ENCODE assay signal across 8 cellular contexts in genomic region chr3:49719214-49719884, GRCh38. TPM values are rescaled to one million over a fixed set of nuclear protein-coding genes. Genes with fewer than 3 reads are reported as not detected.
DNase-seq lines count a peak whose midpoint lies in the region; ATAC-seq and TF ChIP-seq lines count a peak whose summit lies in the region.

A gene with protein sequence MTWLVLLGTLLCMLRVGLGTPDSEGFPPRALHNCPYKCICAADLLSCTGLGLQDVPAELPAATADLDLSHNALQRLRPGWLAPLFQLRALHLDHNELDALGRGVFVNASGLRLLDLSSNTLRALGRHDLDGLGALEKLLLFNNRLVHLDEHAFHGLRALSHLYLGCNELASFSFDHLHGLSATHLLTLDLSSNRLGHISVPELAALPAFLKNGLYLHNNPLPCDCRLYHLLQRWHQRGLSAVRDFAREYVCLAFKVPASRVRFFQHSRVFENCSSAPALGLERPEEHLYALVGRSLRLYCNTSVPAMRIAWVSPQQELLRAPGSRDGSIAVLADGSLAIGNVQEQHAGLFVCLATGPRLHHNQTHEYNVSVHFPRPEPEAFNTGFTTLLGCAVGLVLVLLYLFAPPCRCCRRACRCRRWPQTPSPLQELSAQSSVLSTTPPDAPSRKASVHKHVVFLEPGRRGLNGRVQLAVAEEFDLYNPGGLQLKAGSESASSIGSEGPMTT (minus strand): TSS chr3:49719684. CDS start chr3:49719465, 219 bp downstream.

- peak within 1 kb of the TSS; percentile 69 for H3K27ac Mint-ChIP-seq in stimulated activated naive CD8-positive, alpha-beta T cell treated with anti-CD3 and anti-CD28 coated beads, Interleukin-15, Interleukin-2, amounts not matched to agents 100 ng/mL and 50 ng/mL, for 24 hours

- peak; percentile 90 for TF ChIP-seq POLR2A in Raji (IDR thresholded peaks at IDR 0.05; ENCODE audit: insufficient read depth, low read depth, low read length)

- H3K9me3 ChIP-seq in neural cell (ENCODE audit: low read length): no peaks in the 10 kb centered on the region

- peaks cover 17% of the 10 kb centered on the region for H3K36me3 Mint-ChIP-seq in stimulated activated naive CD8-positive, alpha-beta T cell treated with anti-CD3 and anti-CD28 coated beads, Interleukin-15, Interleukin-2, amounts not matched to agents 100 ng/mL and 50 ng/mL, for 24 hours (ENCODE audit: low read depth)

- peak within 1 kb of the TSS; percentile 30 for H3K9ac ChIP-seq in neural cell (ENCODE audit: low read length)

- H3K4me1 Mint-ChIP-seq in stimulated activated naive CD8-positive, alpha-beta T cell treated with anti-CD3 and anti-CD28 coated beads, Interleukin-15, Interleukin-2, amounts not matched to agents 100 ng/mL and 50 ng/mL, for 24 hours (ENCODE audit: low read depth): peaks cover 40% of the 10 kb centered on the region

- no peaks in the 10 kb centered on the region for H3K9me2 ChIP-seq in neural cell (ENCODE audit: insufficient read depth, low read length)

- H3F3A ChIP-seq in neural cell (ENCODE audit: insufficient read depth, low read length, poor library complexity, severe bottlenecking): no peaks in the 10 kb centered on the region

- TF ChIP-seq CTCF in foreskin keratinocyte (conservative IDR thresholded peaks at IDR 0.05) (peak; percentile 59), neural cell (IDR thresholded peaks at IDR 0.05; ENCODE audit: poor library complexity, severe bottlenecking) (peak; percentile 95)

- TF ChIP-seq RAD21 in Ishikawa (IDR thresholded peaks at IDR 0.05; ENCODE audit: low read depth): peak; percentile 24; the same call in 1 of the 2 replicates
- TF ChIP-seq RAD21 in neural cell (conservative IDR thresholded peaks at IDR 0.05): peak; percentile 55

- in situ Hi-C loops in Caki2 (cut with HindIII; ENCODE audit: low pct_unique_long_range_greater_than_20kb, low sequenced_read_pairs): no loop called here

- no peaks in the 10 kb centered on the region for H4K20me1 ChIP-seq in neural cell (ENCODE audit: insufficient read depth)

- peak within 1 kb of the TSS; percentile 72 for H3K4me3 ChIP-seq in neural cell (ENCODE audit: low read length)

- H3K27me3 Mint-ChIP-seq in stimulated activated naive CD8-positive, alpha-beta T cell treated with anti-CD3 and anti-CD28 coated beads, Interleukin-15, Interleukin-2, amounts not matched to agents 100 ng/mL and 50 ng/mL, for 24 hours: no peaks in the 10 kb centered on the region

- peak within 1 kb of the TSS; percentile 41 for H3K4me2 ChIP-seq in neural cell (ENCODE audit: low read length)

- H3K27ac ChIP-seq in foreskin keratinocyte: no peak within 1 kb of the TSS
- H3K27ac ChIP-seq in neural cell (ENCODE audit: low read length): peak within 1 kb of the TSS; percentile 28

- TF ChIP-seq EP300 in Ishikawa (IDR thresholded peaks at IDR 0.05; ENCODE audit: borderline replicate concordance) (no peak), neural cell (conservative IDR thresholded peaks at IDR 0.05; ENCODE audit: poor library complexity, severe bottlenecking) (no peak)

- DNase-seq in Caki2 (ENCODE audit: low read depth) (peak; percentile 23), activated gamma-delta T cell treated with Interleukin-2 at 50 U/mL for 16 hours (peak; percentile 91), foreskin keratinocyte (peak; percentile 70 to 85)

- H3K27me3 ChIP-seq in foreskin keratinocyte (peaks cover 4% of the 10 kb centered on the region), neural cell (ENCODE audit: insufficient read depth, low read depth, low read length) (no peaks in the 10 kb centered on the region)

- no peaks in the 10 kb centered on the region for H3K4me1 ChIP-seq in foreskin keratinocyte

- H3K4me3 Mint-ChIP-seq in stimulated activated naive CD8-positive, alpha-beta T cell treated with anti-CD3 and anti-CD28 coated beads, Interleukin-15, Interleukin-2, amounts not matched to agents 100 ng/mL and 50 ng/mL, for 24 hours: peak within 1 kb of the TSS; percentile 82

- H3K36me3 ChIP-seq in neural cell (ENCODE audit: insufficient read depth, low read length): peaks cover 3% of the 10 kb centered on the region

- no peaks in the 10 kb centered on the region for H3K9me3 Mint-ChIP-seq in stimulated activated naive CD8-positive, alpha-beta T cell treated with anti-CD3 and anti-CD28 coated beads, Interleukin-15, Interleukin-2, amounts not matched to agents 100 ng/mL and 50 ng/mL, for 24 hours

- ATAC-seq in GM21390 (IDR thresholded peaks at IDR 0.05; ENCODE audit: unreplicated experiment) (peak; percentile 56), foreskin keratinocyte (peak; percentile 74)

- no peak within 1 kb of the TSS for H2AFZ ChIP-seq in neural cell (ENCODE audit: low read depth, low read length)

- no peaks in the 10 kb centered on the region for H3K79me2 ChIP-seq in neural cell (replicated peaks; ENCODE audit: insufficient read depth, low read length)

TF ChIP-seq in Ishikawa, 13 proteins besides CTCF, POLR2A, EP300 and RAD21 (continues in another document):
- TF ChIP-seq NFIC (IDR thresholded peaks at IDR 0.05): no peak
- TF ChIP-seq EGR1 (IDR thresholded peaks at IDR 0.05): no peak
- TF ChIP-seq MAX (IDR thresholded peaks at IDR 0.05): no peak
- TF ChIP-seq, protein P1, sequence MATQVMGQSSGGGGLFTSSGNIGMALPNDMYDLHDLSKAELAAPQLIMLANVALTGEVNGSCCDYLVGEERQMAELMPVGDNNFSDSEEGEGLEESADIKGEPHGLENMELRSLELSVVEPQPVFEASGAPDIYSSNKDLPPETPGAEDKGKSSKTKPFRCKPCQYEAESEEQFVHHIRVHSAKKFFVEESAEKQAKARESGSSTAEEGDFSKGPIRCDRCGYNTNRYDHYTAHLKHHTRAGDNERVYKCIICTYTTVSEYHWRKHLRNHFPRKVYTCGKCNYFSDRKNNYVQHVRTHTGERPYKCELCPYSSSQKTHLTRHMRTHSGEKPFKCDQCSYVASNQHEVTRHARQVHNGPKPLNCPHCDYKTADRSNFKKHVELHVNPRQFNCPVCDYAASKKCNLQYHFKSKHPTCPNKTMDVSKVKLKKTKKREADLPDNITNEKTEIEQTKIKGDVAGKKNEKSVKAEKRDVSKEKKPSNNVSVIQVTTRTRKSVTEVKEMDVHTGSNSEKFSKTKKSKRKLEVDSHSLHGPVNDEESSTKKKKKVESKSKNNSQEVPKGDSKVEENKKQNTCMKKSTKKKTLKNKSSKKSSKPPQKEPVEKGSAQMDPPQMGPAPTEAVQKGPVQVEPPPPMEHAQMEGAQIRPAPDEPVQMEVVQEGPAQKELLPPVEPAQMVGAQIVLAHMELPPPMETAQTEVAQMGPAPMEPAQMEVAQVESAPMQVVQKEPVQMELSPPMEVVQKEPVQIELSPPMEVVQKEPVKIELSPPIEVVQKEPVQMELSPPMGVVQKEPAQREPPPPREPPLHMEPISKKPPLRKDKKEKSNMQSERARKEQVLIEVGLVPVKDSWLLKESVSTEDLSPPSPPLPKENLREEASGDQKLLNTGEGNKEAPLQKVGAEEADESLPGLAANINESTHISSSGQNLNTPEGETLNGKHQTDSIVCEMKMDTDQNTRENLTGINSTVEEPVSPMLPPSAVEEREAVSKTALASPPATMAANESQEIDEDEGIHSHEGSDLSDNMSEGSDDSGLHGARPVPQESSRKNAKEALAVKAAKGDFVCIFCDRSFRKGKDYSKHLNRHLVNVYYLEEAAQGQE (IDR thresholded peaks at IDR 0.05; ENCODE audit: low read depth): no peak
- TF ChIP-seq ZBTB7A (IDR thresholded peaks at IDR 0.05; ENCODE audit: low read depth): no peak
- TF ChIP-seq YY1 (IDR thresholded peaks at IDR 0.05; ENCODE audit: low read depth): no peak
- TF ChIP-seq CEBPB (IDR thresholded peaks at IDR 0.05): no peak
- no peak for TF ChIP-seq FOXM1 (IDR thresholded peaks at IDR 0.05; ENCODE audit: borderline replicate concordance, low read depth)

TF ChIP-seq in neural cell, 6 proteins besides CTCF, POLR2A, EP300 and RAD21:
- TF ChIP-seq EZH2 (IDR thresholded peaks at IDR 0.05; ENCODE audit: borderline replicate concordance, insufficient read depth, low read length, poor library complexity, severe bottlenecking): no peak
- TF ChIP-seq TAF1 (IDR thresholded peaks at IDR 0.05; ENCODE audit: low read depth): no peak
- TF ChIP-seq POLR2AphosphoS5 (IDR thresholded peaks at IDR 0.05): peak; percentile 67
- TF ChIP-seq SMC3 (conservative IDR thresholded peaks at IDR 0.05; ENCODE audit: poor library complexity): peak; percentile 54
- TF ChIP-seq MXI1 (conservative IDR thresholded peaks at IDR 0.05; ENCODE audit: poor library complexity, severe bottlenecking): peak; percentile 53
- TF ChIP-seq, protein P1 (IDR thresholded peaks at IDR 0.05; ENCODE audit: borderline replicate concordance): no peak

RNA-seq across cellular contexts. Expression of the gene that starts here (rescaled TPM):
- not detected in 2 replicates for total RNA-seq in Caki2 (2014; rRNA removed; shearing (Covaris generic); ENCODE audit: low replicate concordance)
- total RNA-seq in foreskin keratinocyte: not detected in 2 replicates
- polyA plus RNA-seq in foreskin keratinocyte: 0.32 and 0.34 TPM in 2 replicates
- polyA plus RNA-seq in neural cell: 4.0 and 8.0 TPM in 2 replicates
- polyA minus RNA-seq in neural cell: 3.1 and 6.8 TPM in 2 replicates

Comparison
In these comparisons a context has a peak if more than half of its experiments do, and no peak if none do; other contexts are left out.
1. Peak in DNase-seq in Caki2; RNA of the gene not detected or under 1 TPM.
2. Peak in DNase-seq and ATAC-seq in foreskin keratinocyte; RNA of the gene not detected or under 1 TPM.
3. DNase-seq: peak in every context shown above with its lines; median percentile 91 in activated gamma-delta T cell treated with Interleukin-2 at 50 U/mL for 16 hours; 78 in foreskin keratinocyte; 23 in Caki2.